In the genomic region with DNA sequence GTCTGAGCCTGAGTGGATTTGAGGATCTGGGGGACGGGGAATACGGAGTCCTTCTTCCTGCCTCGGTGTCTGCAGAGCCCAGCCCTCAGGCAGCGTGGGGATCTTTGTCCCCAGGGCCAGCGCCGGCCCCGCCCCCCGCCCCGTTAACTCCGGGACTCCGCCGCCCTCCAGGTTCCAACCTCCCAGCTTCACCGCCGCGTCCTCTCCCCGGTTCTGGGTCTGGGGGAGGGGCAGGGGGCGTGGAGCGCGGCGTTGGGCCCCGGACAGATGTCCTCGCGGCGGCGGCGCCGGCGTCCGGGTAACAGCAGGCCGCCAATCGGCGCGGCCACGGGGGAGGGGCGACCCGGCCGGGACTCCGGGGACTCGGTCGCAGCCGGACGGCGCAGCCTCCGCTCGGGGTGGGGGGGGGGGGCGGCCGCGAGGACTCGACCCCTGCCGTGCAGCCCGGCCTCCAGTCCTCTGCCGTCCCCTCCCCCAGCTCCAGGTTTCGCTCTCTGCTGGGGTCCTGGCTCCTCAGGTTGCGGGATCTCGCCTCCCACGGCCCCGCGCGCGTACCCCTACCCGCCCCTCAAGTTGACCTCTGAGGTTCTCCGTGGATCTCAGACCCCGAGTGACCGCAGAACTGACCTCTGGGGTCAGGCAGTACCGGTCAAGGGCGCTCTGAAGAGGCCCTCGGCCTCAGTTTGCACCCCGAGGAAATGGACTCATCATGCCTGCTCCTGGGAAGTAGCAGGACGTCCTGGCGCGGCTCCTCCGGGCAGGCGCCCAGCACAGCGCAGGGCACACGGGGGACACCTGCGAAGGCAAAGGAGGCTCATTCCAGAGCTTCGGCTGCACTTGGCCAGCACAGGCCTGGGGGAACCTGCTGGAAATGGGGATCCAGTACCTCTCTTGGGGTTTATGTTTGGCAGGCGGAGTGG, we compare ENCODE assay signal across 8 cellular contexts. TPM values are rescaled to one million over a fixed set of nuclear protein-coding genes. Genes with fewer than 3 reads are reported as not detected.
A peak's percentile ranks its signal among the peaks of the same experiment; 100 is the strongest.
DNase-seq lines count a peak whose midpoint lies in the region; ATAC-seq, FAIRE-seq and TF ChIP-seq lines count a peak whose summit lies in the region.

No MANE protein-coding gene starts in this region.

- H3K36me3 ChIP-seq in ovary: no peaks in the 10 kb centered on the region
- H3K36me3 ChIP-seq in testis (ENCODE audit: low read depth, missing control alignments): no peaks in the 10 kb centered on the region

- H3K27me3 Mint-ChIP-seq in CD14-positive monocyte (ENCODE audit: low read depth in 3 of 3): peaks cover 49 to 91% (median 68%) of the 10 kb centered on the region in 3 donors
- H3K27me3 Mint-ChIP-seq in glutamatergic neuron (ENCODE audit: unreplicated experiment): peaks cover 4% of the 10 kb centered on the region

- H3K27me3 ChIP-seq in ovary (peaks cover 17% of the 10 kb centered on the region), testis (no peaks in the 10 kb centered on the region)

- H3K27ac Mint-ChIP-seq in CD14-positive monocyte: no peak overlapping the region
- H3K27ac Mint-ChIP-seq in glutamatergic neuron (ENCODE audit: unreplicated experiment): peak overlapping the region; percentile 52

- no peak for TF ChIP-seq EP300 in ovary (IDR thresholded peaks at IDR 0.05)

- peaks cover 8% of the 10 kb centered on the region for H3K4me1 ChIP-seq in ovary (ENCODE audit: insufficient read depth)
- H3K4me1 ChIP-seq in testis: peaks cover 21% of the 10 kb centered on the region

- peak overlapping the region; percentile 48 to 84 for H3K4me3 Mint-ChIP-seq in CD14-positive monocyte
- peak overlapping the region; percentile 65 for H3K4me3 Mint-ChIP-seq in glutamatergic neuron (ENCODE audit: unreplicated experiment)

- H3K36me3 Mint-ChIP-seq in CD14-positive monocyte (no peaks in the 10 kb centered on the region), glutamatergic neuron (ENCODE audit: unreplicated experiment) (no peaks in the 10 kb centered on the region)

- no peak overlapping the region for H3K27ac ChIP-seq in ovary
- H3K27ac ChIP-seq in testis: no peak overlapping the region

- no peak for TF ChIP-seq POLR2A in ovary (IDR thresholded peaks at IDR 0.05)
- TF ChIP-seq POLR2A in testis (IDR thresholded peaks at IDR 0.05): no peak

- intact Hi-C loops in CD14-positive monocyte (cut with micrococcal nuclease) (loop anchor here in 1 of 2 donors (10.0 kb wide), 1 partner anchor 677 kb away; no protein-coding TSS in a partner anchor), ovary (cut with DNase I) (loop anchor here (5.0 to 10.0 kb wide), 2 partner anchors 544 to 677 kb away; no protein-coding TSS in a partner anchor), testis (cut with DNase I; ENCODE audit: low total_unique reads) (no loop called here)

- no peak for FAIRE-seq in HTR-8/SVneo (lab: Jason Lieb, UNC)

- 20 to 28% (median 27%) methylated on average over 57 to 78 of the region's 78 CpGs for WGBS in ovary, 3 donors
- WGBS in testis, 2 donors: 20 to 40% methylated on average over 19 to 73 of the region's 78 CpGs

- TF ChIP-seq CTCF in CD14-positive monocyte (IDR thresholded peaks at IDR 0.05) (no peak), glutamatergic neuron (IDR thresholded peaks at IDR 0.05; ENCODE audit: partially characterized antibody, unreplicated experiment) (no peak), ovary (IDR thresholded peaks at IDR 0.05) (no peak), testis (IDR thresholded peaks at IDR 0.05) (no peak)

- peak overlapping the region; percentile 24 for H3K4me3 ChIP-seq in ovary
- peak overlapping the region in 1 of 2 donors; percentile 21 for H3K4me3 ChIP-seq in testis

- H3K4me1 Mint-ChIP-seq in CD14-positive monocyte (peaks cover 7% of the 10 kb centered on the region), glutamatergic neuron (ENCODE audit: low read depth, unreplicated experiment) (peaks cover 10% of the 10 kb centered on the region)

- peaks cover 0 to 16% (median 3%) of the 10 kb centered on the region in 7 donors for H3K9me3 Mint-ChIP-seq in CD14-positive monocyte
- H3K9me3 Mint-ChIP-seq in glutamatergic neuron (ENCODE audit: unreplicated experiment): peaks cover 5% of the 10 kb centered on the region

- H3K9me3 ChIP-seq in ovary (no peaks in the 10 kb centered on the region), testis (no peaks in the 10 kb centered on the region)

- DNase-seq in CD14-positive monocyte (ENCODE audit: low spot score) (peak; percentile 31), NCI-H510A treated with DMSO at 0.1 percent for 48 hours (lab: John Stamatoyannopoulos, UW) (peak; percentile 59), glutamatergic neuron (peak; percentile 88), ovary (peak in 2 of 5 donors; percentile 6 to 17), DMS79 (lab: John Stamatoyannopoulos, UW) (no peak), HTR-8/SVneo (ENCODE audit: insufficient read length, low spot score) (no peak), testis (no peak)

- no peak for ATAC-seq in GM19351 (IDR thresholded peaks at IDR 0.05; ENCODE audit: unreplicated experiment)

RNA-seq across cellular contexts. Expression of gene ELFN1, which starts 2.3 kb away (rescaled TPM):
- polyA plus RNA-seq in CD14-positive monocyte (not detected), ovary (under 1 TPM; 0.05 to 0.46 TPM), testis (ENCODE audit: insufficient read depth, low read depth, low replicate concordance) (2.3 TPM)
- total RNA-seq in glutamatergic neuron (ENCODE audit: unreplicated experiment) (40.0 TPM), ovary (1 to 10 TPM in 2 of 7 donors, under 1 TPM in 5; 0.25 to 1.5 (median 0.78) TPM), testis (1 to 10 TPM; 2.8 to 3.2 TPM)

Comparison
In these comparisons a context has a peak if more than half of its experiments do, and no peak if none do; other contexts are left out.
1. DNase-seq: peak in CD14-positive monocyte (single experiment), NCI-H510A treated with DMSO at 0.1 percent for 48 hours (single experiment) and glutamatergic neuron (single experiment); none in DMS79 (single experiment), HTR-8/SVneo (single experiment) and testis (single experiment).